ENCODE assay signal across 8 cellular contexts in genomic region chr5:125409496-125410351, GRCh38.
DNase-seq lines count a peak whose midpoint lies in the region; ATAC-seq and TF ChIP-seq lines count a peak whose summit lies in the region.

No MANE protein-coding gene starts in this region.

- peak in 1 of 4 donors; percentile 55 for TF ChIP-seq EP300 in sigmoid colon (IDR thresholded peaks at IDR 0.05)

- peak overlapping the region; percentile 66 to 84 (median 74) for H3K27ac ChIP-seq in sigmoid colon

- DNase-seq in HT-29 (ENCODE audit: low spot score) (peak; percentile 56), fibroblast of gingiva (ENCODE audit: low read depth) (peak; percentile 52), sigmoid colon (no peak), NCI-H446 (lab: John Stamatoyannopoulos, UW) (no peak), left lobe of liver (ENCODE audit: low spot score) (no peak)
- no peak for DNase-seq in activated naive CD4-positive, alpha-beta T cell treated with anti-CD3 and anti-CD28 coated beads, Interleukin-2, amount 10 ng/mL, durations not matched to agents 7 days and 5 days

- CTCF ChIA-PET in activated naive CD4-positive, alpha-beta T cell treated with anti-CD3 and anti-CD28 coated beads, Interleukin-2, amount 10 ng/mL, durations not matched to agents 7 days and 5 days (lab: Charles Lee) = no interaction called here

- intact Hi-C loops in sigmoid colon (cut with DNase I) = loop anchor here (1.0 to 10.0 kb wide), 4 partner anchors 75 to 755 kb away; partner anchors contain the start of gene ZNF608

- H3K36me3 ChIP-seq in sigmoid colon = no peaks in the 10 kb centered on the region

- H3K36me3 Mint-ChIP-seq in activated naive CD4-positive, alpha-beta T cell treated with anti-CD3 and anti-CD28 coated beads, Interleukin-2, amount 10 ng/mL, durations not matched to agents 7 days and 5 days = no peaks in the 10 kb centered on the region

- TF ChIP-seq CTCF in sigmoid colon (IDR thresholded peaks at IDR 0.05) = no peak

- H3K4me1 Mint-ChIP-seq in activated naive CD4-positive, alpha-beta T cell treated with anti-CD3 and anti-CD28 coated beads, Interleukin-2, amount 10 ng/mL, durations not matched to agents 7 days and 5 days = no peaks in the 10 kb centered on the region

- H3K9me3 ChIP-seq in sigmoid colon = no peaks in the 10 kb centered on the region

- H3K27ac Mint-ChIP-seq in activated naive CD4-positive, alpha-beta T cell treated with anti-CD3 and anti-CD28 coated beads, Interleukin-2, amount 10 ng/mL, durations not matched to agents 7 days and 5 days = no peak overlapping the region

- H3K27me3 ChIP-seq in sigmoid colon = no peaks in the 10 kb centered on the region

- H3K4me3 Mint-ChIP-seq in activated naive CD4-positive, alpha-beta T cell treated with anti-CD3 and anti-CD28 coated beads, Interleukin-2, amount 10 ng/mL, durations not matched to agents 7 days and 5 days = no peak overlapping the region

- WGBS in sigmoid colon, 2 donors = 25 to 56% methylated on average over 11 of the region's 11 CpGs

- TF ChIP-seq POLR2A in sigmoid colon (IDR thresholded peaks at IDR 0.05) = no peak

- no peak for ATAC-seq in GM21786 (IDR thresholded peaks at IDR 0.05; ENCODE audit: unreplicated experiment)
- no peak for ATAC-seq in left lobe of liver

- H3K4me1 ChIP-seq in sigmoid colon = peaks cover 0 to 66% (median 60%) of the 10 kb centered on the region in 4 donors

- H3K4me3 ChIP-seq in sigmoid colon = peak overlapping the region in 3 of 4 donors; percentile 1 to 18 (median 6)

- H3K27me3 Mint-ChIP-seq in activated naive CD4-positive, alpha-beta T cell treated with anti-CD3 and anti-CD28 coated beads, Interleukin-2, amount 10 ng/mL, durations not matched to agents 7 days and 5 days = no peaks in the 10 kb centered on the region

- H3K9me3 Mint-ChIP-seq in activated naive CD4-positive, alpha-beta T cell treated with anti-CD3 and anti-CD28 coated beads, Interleukin-2, amount 10 ng/mL, durations not matched to agents 7 days and 5 days = peaks cover 4% of the 10 kb centered on the region

TF ChIP-seq in PFSK-1, 5 proteins besides CTCF, POLR2A, EP300 and RAD21:
- TF ChIP-seq TAF1 (IDR thresholded peaks at IDR 0.05; ENCODE audit: borderline replicate concordance, insufficient read depth, low read length) (peak; percentile 26; the same call in 1 of the 2 replicates), FOXP2 (optimal IDR thresholded peaks at IDR 0.05; ENCODE audit: borderline replicate concordance, extremely low read depth, extremely low read length, insufficient read depth) (no peak), SIN3A (IDR thresholded peaks at IDR 0.05; ENCODE audit: borderline replicate concordance, insufficient read depth, low read length) (0 out of 2 replicates have a peak, but pooled peaks have one; percentile 23), POLR2AphosphoS5 (IDR thresholded peaks at IDR 0.05; ENCODE audit: low read depth, low read length) (no peak; the same call in 1 of the 2 replicates), REST (IDR thresholded peaks at IDR 0.05; ENCODE audit: insufficient read depth in 1 of 2, low read depth in 2 of 2, low read length in 2 of 2) (peak in 1 of 2 experiments; percentile 69; a peak in 2 of 4 replicates)
TF ChIP-seq in PFSK-1: peak in this region for 3.

Comparison
In these comparisons a context has a peak if more than half of its experiments do, and no peak if none do; other contexts are left out.
1. DNase-seq: peak in HT-29 (single experiment) and fibroblast of gingiva (single experiment); none in sigmoid colon (single experiment), NCI-H446 (0 of 2), left lobe of liver (single experiment) and activated naive CD4-positive, alpha-beta T cell treated with anti-CD3 and anti-CD28 coated beads, Interleukin-2, amount 10 ng/mL, durations not matched to agents 7 days and 5 days (single experiment).